Comparison of ENCODE assay signal across 17 cellular contexts in the genomic region with DNA sequence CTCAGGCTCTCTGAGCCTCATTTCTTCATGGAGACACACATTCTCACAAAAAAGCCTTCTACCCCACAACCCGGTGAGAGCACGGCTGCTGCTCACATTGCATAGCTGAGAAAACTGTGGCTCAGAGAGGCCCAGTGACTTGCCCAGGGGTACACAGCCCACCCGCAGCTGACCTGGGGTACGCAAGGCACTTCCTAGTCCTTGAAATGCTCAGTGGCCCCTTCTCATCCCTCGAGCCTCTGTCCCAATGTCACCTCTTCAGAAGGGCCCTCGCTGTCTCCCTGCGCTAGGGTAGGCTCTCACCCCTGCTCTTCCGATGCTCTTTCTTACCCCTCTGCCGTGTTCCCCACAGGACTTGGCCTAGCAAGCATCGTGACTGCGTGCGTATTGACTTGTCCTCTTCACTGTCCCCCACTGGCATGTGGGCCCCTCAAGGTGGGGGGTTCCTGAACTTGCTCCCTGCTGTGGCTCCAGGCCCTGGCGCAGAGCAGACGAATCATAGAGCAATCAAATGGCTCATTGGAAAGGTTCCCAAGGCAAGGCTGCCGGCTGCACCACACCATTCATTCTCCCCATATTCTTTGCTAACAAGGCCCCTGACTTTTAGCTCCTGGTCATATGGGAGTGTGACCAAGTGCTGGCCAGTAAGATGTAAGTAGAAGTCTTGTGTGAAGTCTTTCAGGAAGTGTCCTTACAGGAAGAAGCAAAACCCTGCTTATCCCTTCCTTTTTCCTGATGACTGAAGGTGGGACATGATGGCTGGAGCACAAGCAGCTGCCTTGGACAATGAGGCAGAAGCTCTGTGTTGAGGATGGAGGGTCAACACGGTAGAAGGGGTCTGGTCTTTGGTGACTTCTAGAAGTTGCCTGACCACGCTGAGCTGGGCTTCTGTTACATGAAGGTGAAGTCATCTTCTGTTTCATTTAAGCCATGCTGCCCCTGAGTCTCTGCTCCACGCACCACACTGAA. TPM values are rescaled to one million over a fixed set of nuclear protein-coding genes. Genes with fewer than 3 reads are reported as not detected.
DNase-seq lines count a peak whose midpoint lies in the region; ATAC-seq, FAIRE-seq and TF ChIP-seq lines count a peak whose summit lies in the region.
"Had no signal": no experiment of that assay in that cellular context is flagged by ENCODE, and none has a peak within 500 bp of the region (broad histone marks: within the 10 kb centered on the region; RNA-seq: fewer than 3 reads in every experiment).

No MANE protein-coding gene starts in this region.

- H2AFZ ChIP-seq in H1 (ENCODE audit: low read length) (peak overlapping the region; percentile 83; the same call in 1 of the 2 replicates), neural progenitor cell (replicated peaks) (no peak overlapping the region)

- H3K27me3 ChIP-seq in RWPE2 (ENCODE audit: insufficient read depth, poor library complexity, severe bottlenecking) = peaks cover 76% of the 10 kb centered on the region
- H3K27me3 ChIP-seq in H1 (replicated peaks in 1 of 4; ENCODE audit: control insufficient read depth in 3 of 4, extremely low read depth in 1 of 4, insufficient read depth in 3 of 4, low read length in 3 of 4) = peaks cover 0 to 2% (median 0%) of the 10 kb centered on the region in 4 experiments; a peak in 2 of 7 replicates
- no peaks in the 10 kb centered on the region for H3K27me3 ChIP-seq in neural progenitor cell
- peaks cover 0 to 3% (median 1%) of the 10 kb centered on the region in 4 donors for H3K27me3 ChIP-seq in upper lobe of left lung

- peak; percentile 74 for DNase-seq in RWPE2 (ENCODE audit: low spot score)
- no peak for DNase-seq in H1 (ENCODE audit: low read depth in 1 of 2, low spot score in 2 of 2)
- no peak for DNase-seq in neural progenitor cell (ENCODE audit: low spot score)
- DNase-seq in upper lobe of left lung = no peak
- DNase-seq in pons (ENCODE audit: low spot score) = no peak
- DNase-seq in glomerular visceral epithelial cell (ENCODE audit: extremely low spot score) = no peak
- DNase-seq in stimulated activated CD4-positive, alpha-beta T cell treated with anti-CD3 and anti-CD28 coated beads, Interleukin-1b, Interleukin-23, amount 100 ng/mL, for 48 hours = no peak
- DNase-seq: activated CD8-positive, alpha-beta memory T cell treated with anti-CD3 and anti-CD28 coated beads for 24 hours; activated naive CD4-positive, alpha-beta T cell; CD8-positive, alpha-beta T cell; NCI-H1092 treated with DMSO at 0.1 percent for 48 hours; NK-92 treated with Interleukin-12 subunit alpha and Interleukin-12 subunit beta, amount 100 ng/mL, for 24 hours had no signal

- CTCF ChIA-PET in H1 (lab: Charles Lee; ENCODE audit: partially characterized antibody) = interaction anchor here (0.5 to 5.6 kb wide), 27 partner anchors 8 to 628 kb away, joined by 3 to 67 read pairs (median 5); a partner anchor contains a TSS

- TF ChIP-seq RAD21 in H1 (IDR thresholded peaks at IDR 0.05 in 1 of 2, conservative IDR thresholded peaks at IDR 0.05 in 1 of 2; ENCODE audit: low read depth in 2 of 2, low read length in 2 of 2) = no peak

- no peak overlapping the region for H3K23ac ChIP-seq in H1 (ENCODE audit: insufficient read length)

- no peak overlapping the region for H4K5ac ChIP-seq in H1 (ENCODE audit: insufficient read length, low read depth, low read length)

- H2BK120ac ChIP-seq in H1 (replicated peaks; ENCODE audit: low read depth, low read length) = no peak overlapping the region

- H3K9ac ChIP-seq in H1 (replicated peaks in 1 of 4; ENCODE audit: extremely low read depth in 1 of 4, low read depth in 3 of 4, low read length in 3 of 4) (no peak overlapping the region), neural progenitor cell (no peak overlapping the region)

- H4K8ac ChIP-seq in H1 (ENCODE audit: extremely low read depth, insufficient read depth, low read length) = no peak overlapping the region

- H3K4me3 ChIP-seq in RWPE2 (ENCODE audit: severe bottlenecking) (no peak overlapping the region), H1 (ENCODE audit: extremely low read depth in 1 of 4, insufficient read depth in 2 of 4, low read depth in 3 of 4, low read length in 4 of 4) (no peak overlapping the region), neural progenitor cell (no peak overlapping the region), upper lobe of left lung (no peak overlapping the region)

- H3K18ac ChIP-seq in H1 (ENCODE audit: extremely low read depth, low read length) = no peak overlapping the region

- no peak overlapping the region for H3K56ac ChIP-seq in H1 (replicated peaks; ENCODE audit: insufficient read length, low read depth, low read length)

- peak overlapping the region; percentile 59 for H3K4me3 Mint-ChIP-seq in neural progenitor cell
- H3K4me3 Mint-ChIP-seq: CD8-positive, alpha-beta T cell had no signal

- H3K4me1 Mint-ChIP-seq in neural progenitor cell = peaks cover 30% of the 10 kb centered on the region

- H2AK5ac ChIP-seq in H1 (ENCODE audit: low read depth, low read length) = no peak overlapping the region

- H3K4me2 ChIP-seq in H1 (ENCODE audit: insufficient read depth in 1 of 2, low read depth in 2 of 2, low read length in 2 of 2) (no peak overlapping the region), neural progenitor cell (no peak overlapping the region)

- no peaks in the 10 kb centered on the region for H3K9me3 ChIP-seq in RWPE2 (ENCODE audit: severe bottlenecking)
- no peaks in the 10 kb centered on the region for H3K9me3 ChIP-seq in H1 (ENCODE audit: insufficient read depth in 2 of 2, low read depth in 1 of 2, low read length in 1 of 2)
- H3K9me3 ChIP-seq in neural progenitor cell (ENCODE audit: low read depth) = no peaks in the 10 kb centered on the region
- peaks cover 0 to 7% (median 0%) of the 10 kb centered on the region in 4 donors for H3K9me3 ChIP-seq in upper lobe of left lung

- H3K27ac Mint-ChIP-seq in neural progenitor cell = peak overlapping the region; percentile 78
- H3K27ac Mint-ChIP-seq: CD8-positive, alpha-beta T cell had no signal

- no peak overlapping the region for H3K14ac ChIP-seq in H1 (ENCODE audit: insufficient read length)

- H3K9me3 Mint-ChIP-seq in neural progenitor cell = peaks cover 6% of the 10 kb centered on the region

- POLR2A ChIA-PET in H1 (lab: Charles Lee; ENCODE audit: partially characterized antibody) = no interaction called here

- no peaks in the 10 kb centered on the region for H3K79me1 ChIP-seq in H1 (ENCODE audit: low read depth, low read length)

- WGBS in H1 (ENCODE audit: extremely low coverage in 1 of 2, insufficient coverage in 1 of 2, insufficient read length in 1 of 2, insufficient replicate concordance in 2 of 2, low coverage in 1 of 2, low lambda C conversion rate in 2 of 2, missing lambda C conversion rate in 1 of 2), 2 experiments = 89% methylated on average over 16 of the region's 18 CpGs; no CpG with 5 or more reads in 1 of the 2 experiments
- WGBS in upper lobe of left lung, 2 donors = 84 to 89% methylated on average over 15 to 18 of the region's 18 CpGs

- TF ChIP-seq CTCF in RWPE2 (IDR thresholded peaks at IDR 0.05; ENCODE audit: poor library complexity, severe bottlenecking) = peak; percentile 52
- TF ChIP-seq CTCF in H1 (IDR thresholded peaks at IDR 0.05; ENCODE audit: control extremely low read depth in 1 of 3, insufficient read depth in 1 of 3, low read depth in 1 of 3, low read length in 3 of 3) = no peak
- TF ChIP-seq CTCF in neural progenitor cell (IDR thresholded peaks at IDR 0.05) = no peak
- peak in 1 of 6 experiments; percentile 2 for TF ChIP-seq CTCF in upper lobe of left lung (IDR thresholded peaks at IDR 0.05)

- no peak overlapping the region for H3K4ac ChIP-seq in H1 (replicated peaks; ENCODE audit: insufficient read length, low read depth, low read length)

- TF ChIP-seq POLR2A in H1 (IDR thresholded peaks at IDR 0.05; ENCODE audit: control extremely low read depth in 1 of 2, low read depth in 2 of 2, low read length in 2 of 2) (no peak), upper lobe of left lung (IDR thresholded peaks at IDR 0.05) (no peak)

- no peak overlapping the region for H4K91ac ChIP-seq in H1 (replicated peaks; ENCODE audit: insufficient read length, low read length)

- H2BK20ac ChIP-seq in H1 (ENCODE audit: low read length) = no peak overlapping the region

- H2BK12ac ChIP-seq in H1 (ENCODE audit: low read depth, low read length) = 0 out of 2 replicates have a peak overlapping the region, but pooled peaks have one; percentile 39

- no peak for FAIRE-seq in H1 (lab: Jason Lieb, UNC)
- FAIRE-seq: bronchial epithelial cell, TTC549 had no signal

- H3K27me3 Mint-ChIP-seq in neural progenitor cell (ENCODE audit: insufficient read depth, low read depth) = peaks cover 24% of the 10 kb centered on the region

- no peaks in the 10 kb centered on the region; the same call in 1 of the 2 replicates for H3K23me2 ChIP-seq in H1 (ENCODE audit: low read depth, low read length)

- H2BK5ac ChIP-seq in H1 (ENCODE audit: low read depth, low read length) = no peak overlapping the region

- ATAC-seq in RWPE2 (ENCODE audit: low read depth) (no peak), upper lobe of left lung (ENCODE audit: low FRiP score in 2 of 2) (no peak)
- ATAC-seq: CD8-positive, alpha-beta T cell had no signal

- H2BK15ac ChIP-seq in H1 (ENCODE audit: low read length) = peak overlapping the region; percentile 40

- TF ChIP-seq EP300 in H1 (IDR thresholded peaks at IDR 0.05; ENCODE audit: borderline replicate concordance in 1 of 2, low read depth in 2 of 2, low read length in 2 of 2) = no peak
- no peak for TF ChIP-seq EP300 in upper lobe of left lung (IDR thresholded peaks at IDR 0.05)

- no peaks in the 10 kb centered on the region for H3K4me1 ChIP-seq in RWPE2 (ENCODE audit: insufficient read depth, poor library complexity, severe bottlenecking)
- peaks cover 0 to 2% (median 0%) of the 10 kb centered on the region in 4 experiments; a peak in 1 of 7 replicates for H3K4me1 ChIP-seq in H1 (replicated peaks in 1 of 4; ENCODE audit: control insufficient read depth in 3 of 4, insufficient read depth in 4 of 4, low read length in 3 of 4)
- peaks cover 7% of the 10 kb centered on the region for H3K4me1 ChIP-seq in neural progenitor cell
- H3K4me1 ChIP-seq in upper lobe of left lung = peaks cover 19 to 26% (median 22%) of the 10 kb centered on the region in 4 donors

- no peaks in the 10 kb centered on the region for H3K36me3 ChIP-seq in RWPE2 (ENCODE audit: low read depth)
- H3K36me3 ChIP-seq in H1 (ENCODE audit: control insufficient read depth in 2 of 4, insufficient read depth in 4 of 4, low read length in 3 of 4) = no peaks in the 10 kb centered on the region
- H3K36me3 ChIP-seq in neural progenitor cell = no peaks in the 10 kb centered on the region
- H3K36me3 ChIP-seq in upper lobe of left lung = no peaks in the 10 kb centered on the region

- H4K20me1 ChIP-seq in H1 (replicated peaks in 1 of 2; ENCODE audit: control insufficient read depth in 1 of 2, insufficient read depth in 2 of 2, low read length in 2 of 2) = no peaks in the 10 kb centered on the region
- no peaks in the 10 kb centered on the region for H4K20me1 ChIP-seq in neural progenitor cell (ENCODE audit: low read depth)

- H3F3A ChIP-seq in neural progenitor cell (ENCODE audit: low read depth) = no peaks in the 10 kb centered on the region

- H3K27ac ChIP-seq in RWPE2 (ENCODE audit: poor library complexity, severe bottlenecking) (no peak overlapping the region), H1 (ENCODE audit: low read depth, low read length) (no peak overlapping the region), neural progenitor cell (no peak overlapping the region), upper lobe of left lung (peak overlapping the region in 3 of 4 donors; percentile 24 to 52 (median 32))
- H3K27ac ChIP-seq: epithelial cell of prostate had no signal

- H3K36me3 Mint-ChIP-seq in neural progenitor cell = no peaks in the 10 kb centered on the region
- H3K36me3 Mint-ChIP-seq: CD8-positive, alpha-beta T cell had no signal

- H3K79me2 ChIP-seq in H1 (ENCODE audit: control insufficient read depth in 1 of 2, insufficient read depth in 2 of 2, low read length in 2 of 2) (no peaks in the 10 kb centered on the region), neural progenitor cell (ENCODE audit: low read depth) (no peaks in the 10 kb centered on the region)

RNA-seq across cellular contexts. Expression of a gene that starts 22.7 kb away (rescaled TPM):
- not detected in 2 replicates for total RNA-seq in H1 (2021; fragmentation: NEBNext Ultra II Directional; extraction: Animal tissue kit (Norgen Biotek cat#: 25700))
- not detected in 2 replicates for polyA plus RNA-seq in H1 (2011; rRNA removed)
- 0.05 TPM for polyA plus RNA-seq in H1 (2011; cell fraction: cytosol; rRNA removed)
- 0.09 TPM for polyA plus RNA-seq in H1 (2011; cell fraction: nucleus; rRNA removed)
- not detected in 4 replicates for polyA plus RNA-seq in H1 (2012, experiment 1 of 2)
- polyA plus RNA-seq in H1 (2012, experiment 2 of 2) = not detected
- not detected for polyA plus RNA-seq in H1 (2013, experiment 1 of 2)
- not detected for polyA plus RNA-seq in H1 (2013, experiment 2 of 2)
- polyA minus RNA-seq in H1 (2011; rRNA and poly(A)+ RNA removed) = not detected in 2 replicates
- polyA minus RNA-seq in H1 (2011; cell fraction: cytosol; rRNA and poly(A)+ RNA removed) = not detected
- not detected for polyA minus RNA-seq in H1 (2011; cell fraction: nucleus; rRNA and poly(A)+ RNA removed)
- total RNA-seq in neural progenitor cell (ENCODE audit: low replicate concordance) = not detected in 2 replicates
- 1 to 10 TPM in 1 of 6 donors, under 1 TPM in 2, not detected in 3; 0.23 to 1.3 (median 0.51) TPM for total RNA-seq in upper lobe of left lung
- total RNA-seq: bronchial epithelial cell; CD8-positive, alpha-beta T cell had no signal

RNA-seq across cellular contexts. Expression of a gene that starts 36.7 kb away (rescaled TPM):
- total RNA-seq in H1 (2021; fragmentation: NEBNext Ultra II Directional; extraction: Animal tissue kit (Norgen Biotek cat#: 25700)) = not detected in 2 replicates
- polyA plus RNA-seq in H1 (2011; rRNA removed) = not detected in 2 replicates
- not detected for polyA plus RNA-seq in H1 (2011; cell fraction: cytosol; rRNA removed)
- not detected for polyA plus RNA-seq in H1 (2011; cell fraction: nucleus; rRNA removed)
- not detected in 4 replicates for polyA plus RNA-seq in H1 (2012, experiment 1 of 2)
- not detected for polyA plus RNA-seq in H1 (2012, experiment 2 of 2)
- not detected for polyA plus RNA-seq in H1 (2013, experiment 1 of 2)
- not detected for polyA plus RNA-seq in H1 (2013, experiment 2 of 2)
- polyA minus RNA-seq in H1 (2011; rRNA and poly(A)+ RNA removed) = not detected in 2 replicates
- not detected for polyA minus RNA-seq in H1 (2011; cell fraction: cytosol; rRNA and poly(A)+ RNA removed)
- not detected for polyA minus RNA-seq in H1 (2011; cell fraction: nucleus; rRNA and poly(A)+ RNA removed)
- total RNA-seq in neural progenitor cell (ENCODE audit: low replicate concordance) = not detected in 2 replicates
- total RNA-seq in upper lobe of left lung = 1 to 10 TPM; 3.2 to 9.4 (median 4.8) TPM
- total RNA-seq: bronchial epithelial cell, SK-MEL-5 had no signal

RNA-seq across cellular contexts. Expression of a gene that starts 58.6 kb away (rescaled TPM):
- total RNA-seq in H1 (2021; fragmentation: NEBNext Ultra II Directional; extraction: Animal tissue kit (Norgen Biotek cat#: 25700)) = 0.80 and 0.82 TPM in 2 replicates
- 0.30 and 0.75 TPM in 2 replicates for polyA plus RNA-seq in H1 (2011; rRNA removed)
- polyA plus RNA-seq in H1 (2011; cell fraction: cytosol; rRNA removed) = 1.0 TPM
- 1.0 TPM for polyA plus RNA-seq in H1 (2011; cell fraction: nucleus; rRNA removed)
- polyA plus RNA-seq in H1 (2012, experiment 1 of 2) = 0.13 to 0.45 TPM (median 0.32 TPM) in 4 replicates
- polyA plus RNA-seq in H1 (2012, experiment 2 of 2) = not detected
- polyA plus RNA-seq in H1 (2013, experiment 1 of 2) = 0.59 TPM
- 0.48 TPM for polyA plus RNA-seq in H1 (2013, experiment 2 of 2)
- polyA minus RNA-seq in H1 (2011; rRNA and poly(A)+ RNA removed) = 0.73 and 2.3 TPM in 2 replicates
- 2.2 TPM for polyA minus RNA-seq in H1 (2011; cell fraction: cytosol; rRNA and poly(A)+ RNA removed)
- polyA minus RNA-seq in H1 (2011; cell fraction: nucleus; rRNA and poly(A)+ RNA removed) = 1.3 TPM
- total RNA-seq in neural progenitor cell (ENCODE audit: low replicate concordance) = 0.34 TPM in 1 of 2 replicates, not detected in the other
- under 1 TPM in 3 of 6 donors, not detected in 3; 0.11 to 0.17 (median 0.14) TPM for total RNA-seq in upper lobe of left lung
- total RNA-seq: bronchial epithelial cell; CD8-positive, alpha-beta T cell; omental fat pad had no signal

Comparison
In these comparisons a context has a peak if more than half of its experiments do, and no peak if none do; other contexts are left out.
1. H3K27ac ChIP-seq: peak in upper lobe of left lung (3 of 4); none in RWPE2 (single experiment), H1 (single experiment) and neural progenitor cell (single experiment).